Comparison of ENCODE assay signal across 18 cellular contexts in genomic region chr7:46215987-46216567, GRCh38.
DNase-seq lines count a peak whose midpoint lies in the region; ATAC-seq, FAIRE-seq and TF ChIP-seq lines count a peak whose summit lies in the region.
"Had no signal": no experiment of that assay in that cellular context is flagged by ENCODE, and none has a peak within 500 bp of the region (broad histone marks: within the 10 kb centered on the region; RNA-seq: fewer than 3 reads in every experiment).

No MANE protein-coding gene starts in this region.

- no peak for FAIRE-seq in RCC 7860 (lab: Jason Lieb, UNC)

- peak overlapping the region; percentile 53 for H2AFZ ChIP-seq in neuronal stem cell (ENCODE audit: low read length)

- whole genome bisulfite sequencing in neuronal stem cell (ENCODE audit: extremely low coverage in 2 of 2, insufficient read length in 2 of 2, insufficient replicate concordance in 1 of 2), 2 donors = no CpG with 5 or more reads among the region's 15 CpGs

- peak overlapping the region; percentile 21 for H3K27ac ChIP-seq in cardiac muscle cell
- peak overlapping the region; percentile 90 for H3K27ac ChIP-seq in neuronal stem cell (replicated peaks; ENCODE audit: low read length)
- H3K27ac ChIP-seq: adrenal gland, neutrophil, VCaP had no signal

- H3K27me3 ChIP-seq in cardiac muscle cell (no peaks in the 10 kb centered on the region), neuronal stem cell (ENCODE audit: control insufficient read depth in 3 of 3, insufficient read depth in 3 of 3, low read depth in 1 of 3, low read length in 3 of 3) (no peaks in the 10 kb centered on the region)
- H3K27me3 ChIP-seq: adrenal gland, MG63, neutrophil had no signal

- no peak overlapping the region for H2BK120ac ChIP-seq in neuronal stem cell (ENCODE audit: low read depth, low read length)

- H3K23ac ChIP-seq in neuronal stem cell (ENCODE audit: low read depth, low read length, poor library complexity) = no peak overlapping the region

- H4K8ac ChIP-seq in neuronal stem cell (ENCODE audit: low read depth, low read length) = no peak overlapping the region

- no peaks in the 10 kb centered on the region for H3K9me3 ChIP-seq in cardiac muscle cell (ENCODE audit: low read depth)
- no peaks in the 10 kb centered on the region for H3K9me3 ChIP-seq in neuronal stem cell (replicated peaks in 1 of 2; ENCODE audit: control insufficient read depth in 2 of 2, insufficient read depth in 1 of 2, low read depth in 1 of 2, low read length in 2 of 2)
- H3K9me3 ChIP-seq: adrenal gland, MG63, neutrophil had no signal

- no peak overlapping the region for H3K4me2 ChIP-seq in neuronal stem cell (ENCODE audit: insufficient read depth, low read length, poor library complexity, severe bottlenecking)

- H3K4ac ChIP-seq in neuronal stem cell (ENCODE audit: low read length) = no peak overlapping the region

- peak overlapping the region; percentile 31 for H4K91ac ChIP-seq in neuronal stem cell (ENCODE audit: low read depth, low read length, poor library complexity)

- H2AK5ac ChIP-seq in neuronal stem cell (ENCODE audit: low read depth, low read length) = peak overlapping the region; percentile 36

- H3K4me1 ChIP-seq in cardiac muscle cell (ENCODE audit: low read depth) (peaks cover 11% of the 10 kb centered on the region), neuronal stem cell (ENCODE audit: control insufficient read depth in 2 of 2, insufficient read depth in 1 of 2, low read depth in 1 of 2, low read length in 2 of 2) (peaks cover 6 to 7% of the 10 kb centered on the region in 2 donors)
- H3K4me1 ChIP-seq: adrenal gland had no signal

- no peak overlapping the region for H2BK5ac ChIP-seq in neuronal stem cell (ENCODE audit: low read length)

- no peaks in the 10 kb centered on the region for H3K36me3 ChIP-seq in cardiac muscle cell
- no peaks in the 10 kb centered on the region for H3K36me3 ChIP-seq in neuronal stem cell (replicated peaks in 1 of 2; ENCODE audit: control insufficient read depth in 2 of 2, insufficient read depth in 2 of 2, low read length in 2 of 2)
- H3K36me3 ChIP-seq: adrenal gland, MG63, neutrophil had no signal

- H3K4me3 ChIP-seq in cardiac muscle cell (no peak overlapping the region), neuronal stem cell (ENCODE audit: low read length in 2 of 2) (no peak overlapping the region)
- H3K4me3 ChIP-seq: adrenal gland, MG63 had no signal

- no peaks in the 10 kb centered on the region for H3K79me1 ChIP-seq in neuronal stem cell (ENCODE audit: low read depth, low read length)

- no peak overlapping the region for H3K14ac ChIP-seq in neuronal stem cell (ENCODE audit: low read length)

- peak overlapping the region; percentile 84 for H3K18ac ChIP-seq in neuronal stem cell (ENCODE audit: low read length)

- H2BK15ac ChIP-seq in neuronal stem cell (ENCODE audit: low read length) = no peak overlapping the region

- ATAC-seq in HG03432 (IDR thresholded peaks at IDR 0.05; ENCODE audit: unreplicated experiment) = no peak
- ATAC-seq: stimulated activated memory B cell treated with anti-CD40 and anti-IgM and Interleukin-4, amounts not matched to agents 10 μg/mL and 1 μg/mL and 100 μg/mL, for 72 hours had no signal

- peak; percentile 24 for DNase-seq in ELF-1 (ENCODE audit: low read depth, low spot score)
- DNase-seq in NCI-H345 (lab: John Stamatoyannopoulos, UW) = peak; percentile 16
- peak; percentile 36 to 55 for DNase-seq in cardiac muscle cell (ENCODE audit: low read depth in 1 of 2, low spot score in 1 of 2)
- peak; percentile 84 for DNase-seq in neuronal stem cell (ENCODE audit: low spot score)
- DNase-seq in MV-4-11 (lab: John Stamatoyannopoulos, UW) = no peak
- no peak for DNase-seq in RCC 7860 (ENCODE audit: low spot score)
- DNase-seq in activated CD4-positive, alpha-beta T cell treated with anti-CD3 and anti-CD28 coated beads for 4 hours = no peak
- DNase-seq: activated CD8-positive, alpha-beta memory T cell treated with anti-CD3 and anti-CD28 coated beads, Interleukin-2, amount 50 U/mL, for 48 hours; DMS53; foreskin melanocyte; GOT3; MG63; NCI-H82 had no signal

- no peak overlapping the region for H3K9ac ChIP-seq in neuronal stem cell (ENCODE audit: low read depth, low read length, poor library complexity)

- TF ChIP-seq CTCF in cardiac muscle cell (IDR thresholded peaks at IDR 0.05; ENCODE audit: low read depth, low read length) = no peak

- H2BK12ac ChIP-seq in neuronal stem cell (ENCODE audit: low read length) = no peak overlapping the region

Comparison
In these comparisons a context has a peak if more than half of its experiments do, and no peak if none do; other contexts are left out.
1. DNase-seq: peak in ELF-1 (single experiment), NCI-H345 (single experiment), cardiac muscle cell (2 of 2) and neuronal stem cell (single experiment); none in MV-4-11 (single experiment), RCC 7860 (single experiment) and activated CD4-positive, alpha-beta T cell treated with anti-CD3 and anti-CD28 coated beads for 4 hours (0 of 2).